ENCODE assay signal across 15 cellular contexts in genomic region chr3:52494446-52494845, GRCh38. TPM values are rescaled to one million over a fixed set of nuclear protein-coding genes. Genes with fewer than 3 reads are reported as not detected.
DNase-seq lines count a peak whose midpoint lies in the region; ATAC-seq and TF ChIP-seq lines count a peak whose summit lies in the region.
"Had no signal": no experiment of that assay in that cellular context is flagged by ENCODE, and none has a peak within 500 bp of the region (broad histone marks: within the 10 kb centered on the region; RNA-seq: fewer than 3 reads in every experiment).

No MANE protein-coding gene starts in this region.

- peaks cover 28% of the 10 kb centered on the region for H3K36me3 Mint-ChIP-seq in endothelial cell (ENCODE audit: low read depth, unreplicated experiment)
- H3K36me3 Mint-ChIP-seq in activated naive CD4-positive, alpha-beta T cell treated with anti-CD3 and anti-CD28 coated beads for 36 hours (ENCODE audit: low read depth): peaks cover 6% of the 10 kb centered on the region
- peaks cover 20% of the 10 kb centered on the region for H3K36me3 Mint-ChIP-seq in activated CD4-positive, alpha-beta T cell treated with anti-CD3 and anti-CD28 coated beads for 36 hours (ENCODE audit: low read depth)

- H3K9me3 Mint-ChIP-seq in endothelial cell (ENCODE audit: unreplicated experiment): no peaks in the 10 kb centered on the region
- H3K9me3 Mint-ChIP-seq in activated naive CD4-positive, alpha-beta T cell treated with anti-CD3 and anti-CD28 coated beads for 36 hours: no peaks in the 10 kb centered on the region
- H3K9me3 Mint-ChIP-seq in activated CD4-positive, alpha-beta T cell treated with anti-CD3 and anti-CD28 coated beads for 36 hours (ENCODE audit: low read depth): no peaks in the 10 kb centered on the region
- H3K9me3 Mint-ChIP-seq: activated naive CD8-positive, alpha-beta T cell treated with anti-CD3 and anti-CD28 coated beads, Interleukin-2, amount 10 ng/mL, durations not matched to agents 7 days and 5 days; CD8-positive, alpha-beta T cell; naive B cell had no signal

- no peak overlapping the region for H3K9ac ChIP-seq in rectal smooth muscle tissue (ENCODE audit: low read length)

- CTCF ChIA-PET in activated naive CD4-positive, alpha-beta T cell treated with anti-CD3 and anti-CD28 coated beads for 36 hours (lab: Charles Lee): no interaction called here
- CTCF ChIA-PET in activated CD4-positive, alpha-beta T cell treated with anti-CD3 and anti-CD28 coated beads for 36 hours (lab: Charles Lee): interaction anchor here (0.5 to 1.1 kb wide), 2 partner anchors 11 to 54 kb away, joined by 3 read pairs; no protein-coding TSS in a partner anchor

- H3K4me3 ChIP-seq in rectal smooth muscle tissue (ENCODE audit: low read length): peak overlapping the region; percentile 25

- H3K4me1 ChIP-seq in rectal smooth muscle tissue (ENCODE audit: control insufficient read depth, insufficient read depth, low read length): no peaks in the 10 kb centered on the region

- TF ChIP-seq CTCF in endothelial cell (IDR thresholded peaks at IDR 0.05; ENCODE audit: unreplicated experiment): no peak

- H3K27me3 Mint-ChIP-seq in endothelial cell (ENCODE audit: unreplicated experiment): peaks cover 11% of the 10 kb centered on the region
- no peaks in the 10 kb centered on the region for H3K27me3 Mint-ChIP-seq in activated naive CD4-positive, alpha-beta T cell treated with anti-CD3 and anti-CD28 coated beads for 36 hours (ENCODE audit: low read depth)
- peaks cover 2% of the 10 kb centered on the region for H3K27me3 Mint-ChIP-seq in activated CD4-positive, alpha-beta T cell treated with anti-CD3 and anti-CD28 coated beads for 36 hours
- H3K27me3 Mint-ChIP-seq: activated naive CD8-positive, alpha-beta T cell treated with anti-CD3 and anti-CD28 coated beads, Interleukin-2, amount 10 ng/mL, durations not matched to agents 7 days and 5 days had no signal

- intact Hi-C loops in activated naive CD4-positive, alpha-beta T cell treated with anti-CD3 and anti-CD28 coated beads for 36 hours (cut with micrococcal nuclease): no loop called here
- intact Hi-C loops in activated CD4-positive, alpha-beta T cell treated with anti-CD3 and anti-CD28 coated beads for 36 hours (cut with DNase I, micrococcal nuclease): no loop called here

- peaks cover 28% of the 10 kb centered on the region for H3K36me3 ChIP-seq in rectal smooth muscle tissue (ENCODE audit: control insufficient read depth, insufficient read depth, low read length)

- H3K27me3 ChIP-seq in rectal smooth muscle tissue (ENCODE audit: control insufficient read depth, insufficient read depth, low read length): no peaks in the 10 kb centered on the region

- H3K27ac Mint-ChIP-seq in endothelial cell (ENCODE audit: unreplicated experiment): peak overlapping the region; percentile 92
- H3K27ac Mint-ChIP-seq in activated naive CD4-positive, alpha-beta T cell treated with anti-CD3 and anti-CD28 coated beads for 36 hours: no peak overlapping the region
- no peak overlapping the region for H3K27ac Mint-ChIP-seq in activated CD4-positive, alpha-beta T cell treated with anti-CD3 and anti-CD28 coated beads for 36 hours
- H3K27ac Mint-ChIP-seq: activated naive CD8-positive, alpha-beta T cell treated with anti-CD3 and anti-CD28 coated beads, Interleukin-2, amount 10 ng/mL, durations not matched to agents 7 days and 5 days; CD8-positive, alpha-beta T cell had no signal

- no peak overlapping the region for H3K27ac ChIP-seq in rectal smooth muscle tissue (ENCODE audit: low read depth, low read length)

- peak; percentile 48 for DNase-seq in DMS53 (lab: John Stamatoyannopoulos, UW)
- no peak for DNase-seq in DMS53 treated with DMSO at 0.1 percent for 48 hours (lab: John Stamatoyannopoulos, UW; ENCODE audit: unreplicated experiment)
- peak; percentile 74 for DNase-seq in NCI-H510A (lab: John Stamatoyannopoulos, UW)
- no peak for DNase-seq in endothelial cell (ENCODE audit: low spot score)
- no peak for DNase-seq in activated naive CD4-positive, alpha-beta T cell treated with anti-CD3 and anti-CD28 coated beads for 36 hours
- no peak for DNase-seq in activated CD4-positive, alpha-beta T cell treated with anti-CD3 and anti-CD28 coated beads for 36 hours
- DNase-seq: 8988T; activated naive CD8-positive, alpha-beta T cell treated with anti-CD3 and anti-CD28 coated beads, Interleukin-2, amount 10 ng/mL, durations not matched to agents 7 days and 5 days; CD8-positive, alpha-beta T cell; MM.1S; naive B cell; NCI-H446; trophoblast cell had no signal

- peak overlapping the region; percentile 88 for H3K4me3 Mint-ChIP-seq in endothelial cell (ENCODE audit: unreplicated experiment)
- no peak overlapping the region for H3K4me3 Mint-ChIP-seq in activated naive CD4-positive, alpha-beta T cell treated with anti-CD3 and anti-CD28 coated beads for 36 hours
- H3K4me3 Mint-ChIP-seq in activated CD4-positive, alpha-beta T cell treated with anti-CD3 and anti-CD28 coated beads for 36 hours: no peak overlapping the region
- H3K4me3 Mint-ChIP-seq: activated naive CD8-positive, alpha-beta T cell treated with anti-CD3 and anti-CD28 coated beads, Interleukin-2, amount 10 ng/mL, durations not matched to agents 7 days and 5 days; CD8-positive, alpha-beta T cell; naive B cell had no signal

- peaks cover 79% of the 10 kb centered on the region for H3K4me1 Mint-ChIP-seq in endothelial cell (ENCODE audit: unreplicated experiment)
- no peaks in the 10 kb centered on the region for H3K4me1 Mint-ChIP-seq in activated naive CD4-positive, alpha-beta T cell treated with anti-CD3 and anti-CD28 coated beads for 36 hours (ENCODE audit: low read depth)
- no peaks in the 10 kb centered on the region for H3K4me1 Mint-ChIP-seq in activated CD4-positive, alpha-beta T cell treated with anti-CD3 and anti-CD28 coated beads for 36 hours
- H3K4me1 Mint-ChIP-seq: activated naive CD8-positive, alpha-beta T cell treated with anti-CD3 and anti-CD28 coated beads, Interleukin-2, amount 10 ng/mL, durations not matched to agents 7 days and 5 days had no signal

- POLR2A ChIA-PET in activated CD4-positive, alpha-beta T cell treated with anti-CD3 and anti-CD28 coated beads for 36 hours (lab: Charles Lee): no interaction called here

- ATAC-seq in GM21723 (IDR thresholded peaks at IDR 0.05; ENCODE audit: unreplicated experiment): no peak
- ATAC-seq in activated CD4-positive, alpha-beta T cell treated with anti-CD3 and anti-CD28 coated beads for 36 hours: no peak
- ATAC-seq: CD8-positive, alpha-beta T cell had no signal

RNA-seq across cellular contexts. Expression of gene STAB1, which starts 0.7 kb away (rescaled TPM):
- total RNA-seq in endothelial cell (ENCODE audit: unreplicated experiment): 866 TPM
- total RNA-seq in activated naive CD4-positive, alpha-beta T cell treated with anti-CD3 and anti-CD28 coated beads for 36 hours: under 1 TPM; 0.10 to 0.17 TPM
- total RNA-seq in activated CD4-positive, alpha-beta T cell treated with anti-CD3 and anti-CD28 coated beads for 36 hours: under 1 TPM; 0.09 to 0.14 TPM

RNA-seq across cellular contexts. Expression of gene NISCH, which starts 39.0 kb away (rescaled TPM):
- total RNA-seq in endothelial cell (ENCODE audit: unreplicated experiment): 261 TPM
- total RNA-seq in activated naive CD4-positive, alpha-beta T cell treated with anti-CD3 and anti-CD28 coated beads for 36 hours: 10 to 100 TPM; 50.4 to 52.5 TPM
- 10 to 100 TPM; 61.4 to 68.9 TPM for total RNA-seq in activated CD4-positive, alpha-beta T cell treated with anti-CD3 and anti-CD28 coated beads for 36 hours

RNA-seq across cellular contexts. Expression of gene NT5DC2, which starts 39.2 kb away (rescaled TPM):
- 252 TPM for total RNA-seq in endothelial cell (ENCODE audit: unreplicated experiment)
- total RNA-seq in activated naive CD4-positive, alpha-beta T cell treated with anti-CD3 and anti-CD28 coated beads for 36 hours: 10 to 100 TPM; 20.4 to 20.8 TPM
- 10 to 100 TPM; 35.6 to 59.1 TPM for total RNA-seq in activated CD4-positive, alpha-beta T cell treated with anti-CD3 and anti-CD28 coated beads for 36 hours

RNA-seq across cellular contexts. Expression of gene TNNC1, which starts 40.6 kb away (rescaled TPM):
- 0.67 TPM for total RNA-seq in endothelial cell (ENCODE audit: unreplicated experiment)
- total RNA-seq in activated naive CD4-positive, alpha-beta T cell treated with anti-CD3 and anti-CD28 coated beads for 36 hours: 1 to 10 TPM; 7.2 to 7.6 TPM
- total RNA-seq in activated CD4-positive, alpha-beta T cell treated with anti-CD3 and anti-CD28 coated beads for 36 hours: 1 to 10 TPM; 2.7 to 4.2 TPM

RNA-seq across cellular contexts. Expression of gene UQCC5, which starts 42.0 kb away (rescaled TPM):
- total RNA-seq in endothelial cell (ENCODE audit: unreplicated experiment): 13.3 TPM
- total RNA-seq in activated naive CD4-positive, alpha-beta T cell treated with anti-CD3 and anti-CD28 coated beads for 36 hours: 10 to 100 TPM; 12.3 to 13.1 TPM
- 10 to 100 TPM; 12.0 to 12.7 TPM for total RNA-seq in activated CD4-positive, alpha-beta T cell treated with anti-CD3 and anti-CD28 coated beads for 36 hours

Comparison
In these comparisons a context has a peak if more than half of its experiments do, and no peak if none do; other contexts are left out.
1. DNase-seq: peak in DMS53 (single experiment) and NCI-H510A (single experiment); none in DMS53 treated with DMSO at 0.1 percent for 48 hours (single experiment), endothelial cell (single experiment), activated naive CD4-positive, alpha-beta T cell treated with anti-CD3 and anti-CD28 coated beads for 36 hours (single experiment) and activated CD4-positive, alpha-beta T cell treated with anti-CD3 and anti-CD28 coated beads for 36 hours (single experiment).
2. RNA of gene STAB1, which starts 0.7 kb away (total RNA-seq): 866 TPM in endothelial cell (single experiment); 0.10 to 0.17 TPM in activated naive CD4-positive, alpha-beta T cell treated with anti-CD3 and anti-CD28 coated beads for 36 hours and 0.09 to 0.14 TPM in activated CD4-positive, alpha-beta T cell treated with anti-CD3 and anti-CD28 coated beads for 36 hours; every median in the first group is over 100 times any median in the second.